In the genomic region with DNA sequence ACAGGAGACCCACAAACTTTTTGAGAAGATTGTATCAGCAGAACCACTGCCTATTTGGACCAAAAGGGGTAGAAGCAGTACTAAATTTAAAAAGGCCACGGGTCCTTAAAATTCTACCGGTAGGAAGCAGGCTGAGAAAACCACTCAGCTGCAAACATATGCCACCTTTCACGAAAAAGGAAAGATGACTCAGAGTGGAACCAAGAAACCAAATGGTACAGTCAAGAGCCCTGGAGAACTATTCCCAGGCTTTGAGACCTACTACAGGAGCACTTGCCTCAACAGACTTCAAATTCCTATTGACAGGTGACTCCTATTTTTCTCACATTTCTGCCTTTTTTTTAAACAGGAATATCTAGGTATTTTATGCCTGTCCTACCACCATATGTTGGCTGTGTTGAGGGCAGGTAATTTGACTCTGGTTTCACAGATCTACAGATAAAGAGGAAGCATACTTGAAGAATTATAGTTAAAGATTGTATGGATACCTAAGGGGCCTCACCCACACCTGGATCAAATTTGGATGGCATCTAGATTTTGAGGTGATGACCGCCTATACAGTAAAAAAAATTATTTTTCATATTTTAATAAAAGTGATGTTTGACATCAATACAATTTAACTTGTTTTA, we compare ENCODE assay signal across 10 cellular contexts. TPM values are rescaled to one million over a fixed set of nuclear protein-coding genes. Genes with fewer than 3 reads are reported as not detected.
DNase-seq lines count a peak whose midpoint lies in the region; ATAC-seq and TF ChIP-seq lines count a peak whose summit lies in the region.
"Had no signal": no experiment of that assay in that cellular context is flagged by ENCODE, and none has a peak within 500 bp of the region (broad histone marks: within the 10 kb centered on the region; RNA-seq: fewer than 3 reads in every experiment).

No MANE protein-coding gene starts in this region.

- peaks cover 91% of the 10 kb centered on the region for H3K79me2 ChIP-seq in KMS-11 (ENCODE audit: insufficient read depth, low read depth)

- peaks cover 2% of the 10 kb centered on the region for H3K9me3 Mint-ChIP-seq in glutamatergic neuron (ENCODE audit: unreplicated experiment)
- H3K9me3 Mint-ChIP-seq: activated T-cell treated with anti-CD3 and anti-CD28 coated beads, Interleukin-2, amount 50 U/mL, for 24 hours had no signal

- H3K4me1 Mint-ChIP-seq in glutamatergic neuron (ENCODE audit: low read depth, unreplicated experiment), result peaks cover 18% of the 10 kb centered on the region

- intact Hi-C loops in right cardiac atrium (cut with DNase I), result no loop called here
- intact Hi-C loops in ascending aorta (cut with DNase I), result no loop called here

- H3K27ac Mint-ChIP-seq in glutamatergic neuron (ENCODE audit: unreplicated experiment), result no peak overlapping the region
- H3K27ac Mint-ChIP-seq: activated T-cell treated with anti-CD3 and anti-CD28 coated beads, Interleukin-2, amount 50 U/mL, for 24 hours had no signal

- H3K4me3 ChIP-seq in GM06990 (replicated peaks; ENCODE audit: low read depth, low read length) (no peak overlapping the region), KMS-11 (IDR thresholded peaks at IDR 0.05; ENCODE audit: insufficient read depth, low read depth, low read length) (no peak overlapping the region), right cardiac atrium (ENCODE audit: low read length) (no peak overlapping the region), ascending aorta (no peak overlapping the region)

- H3K9me3 ChIP-seq in right cardiac atrium (ENCODE audit: control insufficient read depth, low read length), result no peaks in the 10 kb centered on the region
- no peaks in the 10 kb centered on the region for H3K9me3 ChIP-seq in ascending aorta

- no peak overlapping the region for H3K27ac ChIP-seq in KMS-11
- no peak overlapping the region for H3K27ac ChIP-seq in right cardiac atrium (ENCODE audit: low read length)
- H3K27ac ChIP-seq in ascending aorta, result no peak overlapping the region
- no peak overlapping the region for H3K27ac ChIP-seq in caudate nucleus (ENCODE audit: low read depth, low read length)

- no peak overlapping the region for H3K9ac ChIP-seq in KMS-11

- H3K27me3 Mint-ChIP-seq in glutamatergic neuron (ENCODE audit: unreplicated experiment), result no peaks in the 10 kb centered on the region

- H3K4me1 ChIP-seq in KMS-11 (ENCODE audit: low read depth, poor library complexity, severe bottlenecking) (peaks cover 61% of the 10 kb centered on the region), right cardiac atrium (ENCODE audit: control insufficient read depth, insufficient read depth, low read length) (peaks cover 12% of the 10 kb centered on the region), ascending aorta (peaks cover 0 to 3% of the 10 kb centered on the region in 2 donors)

- no peaks in the 10 kb centered on the region; the same call in none of the 2 replicates for H4K20me1 ChIP-seq in KMS-11 (ENCODE audit: insufficient read depth)

- H3K36me3 Mint-ChIP-seq in glutamatergic neuron (ENCODE audit: unreplicated experiment), result no peaks in the 10 kb centered on the region

- H3K27me3 ChIP-seq in GM06990 (replicated peaks; ENCODE audit: control insufficient read depth, insufficient read depth, low read length) (no peaks in the 10 kb centered on the region), KMS-11 (ENCODE audit: insufficient read depth, low read depth) (no peaks in the 10 kb centered on the region), right cardiac atrium (ENCODE audit: control insufficient read depth, insufficient read depth) (no peaks in the 10 kb centered on the region), ascending aorta (no peaks in the 10 kb centered on the region)

- TF ChIP-seq CTCF in GM06990 (IDR thresholded peaks at IDR 0.05; ENCODE audit: insufficient read depth, low read length, poor library complexity, severe bottlenecking) (no peak), KMS-11 (conservative IDR thresholded peaks at IDR 0.05; ENCODE audit: low read depth, low read length) (no peak), ascending aorta (IDR thresholded peaks at IDR 0.05) (no peak), glutamatergic neuron (IDR thresholded peaks at IDR 0.05; ENCODE audit: partially characterized antibody, unreplicated experiment) (no peak)

- H3K4me2 ChIP-seq in KMS-11, result peak overlapping the region; percentile 30; the same call in 1 of the 2 replicates

- 86% methylated on average over 4 of the region's 4 CpGs for WGBS in right cardiac atrium

- DNase-seq in GM06990 (ENCODE audit: extremely low read depth, insufficient read length) (peak; percentile 26), right cardiac atrium (no peak), ascending aorta (ENCODE audit: low spot score in 2 of 2) (no peak), glutamatergic neuron (no peak), caudate nucleus (lab: John Stamatoyannopoulos, UW) (no peak)
- DNase-seq: activated T-cell treated with anti-CD3 and anti-CD28 coated beads, Interleukin-2, amount 50 U/mL, for 24 hours; NCI-H446 had no signal

- H2AFZ ChIP-seq in KMS-11 (ENCODE audit: low read depth), result no peak overlapping the region

- H3K4me3 Mint-ChIP-seq in glutamatergic neuron (ENCODE audit: unreplicated experiment), result no peak overlapping the region
- H3K4me3 Mint-ChIP-seq: activated T-cell treated with anti-CD3 and anti-CD28 coated beads, Interleukin-2, amount 50 U/mL, for 24 hours had no signal

- ATAC-seq in GM19397 (IDR thresholded peaks at IDR 0.05; ENCODE audit: unreplicated experiment), result peak; percentile 55
- peak; percentile 50 for ATAC-seq in HG02884 (IDR thresholded peaks at IDR 0.05; ENCODE audit: unreplicated experiment)
- no peak for ATAC-seq in right cardiac atrium

- H3K36me3 ChIP-seq in GM06990 (ENCODE audit: control insufficient read depth, insufficient read depth, low read length) (no peaks in the 10 kb centered on the region), KMS-11 (ENCODE audit: insufficient read depth) (no peaks in the 10 kb centered on the region), ascending aorta (no peaks in the 10 kb centered on the region)

RNA-seq across cellular contexts. Expression of gene GOLIM4, which starts 10.1 kb away (rescaled TPM):
- total RNA-seq in right cardiac atrium, result 10 to 100 TPM; 62.3 to 73.7 (median 67.1) TPM
- polyA plus RNA-seq in right cardiac atrium, result 33.5 TPM
- total RNA-seq in ascending aorta, result 43.1 TPM
- total RNA-seq in glutamatergic neuron (ENCODE audit: unreplicated experiment), result 31.7 TPM

Comparison
In these comparisons a context has a peak if more than half of its experiments do, and no peak if none do; other contexts are left out.
1. ATAC-seq: peak in GM19397 (single experiment) and HG02884 (single experiment); none in right cardiac atrium (0 of 2).